ENCODE assay signal across 10 cellular contexts in the genomic region with DNA sequence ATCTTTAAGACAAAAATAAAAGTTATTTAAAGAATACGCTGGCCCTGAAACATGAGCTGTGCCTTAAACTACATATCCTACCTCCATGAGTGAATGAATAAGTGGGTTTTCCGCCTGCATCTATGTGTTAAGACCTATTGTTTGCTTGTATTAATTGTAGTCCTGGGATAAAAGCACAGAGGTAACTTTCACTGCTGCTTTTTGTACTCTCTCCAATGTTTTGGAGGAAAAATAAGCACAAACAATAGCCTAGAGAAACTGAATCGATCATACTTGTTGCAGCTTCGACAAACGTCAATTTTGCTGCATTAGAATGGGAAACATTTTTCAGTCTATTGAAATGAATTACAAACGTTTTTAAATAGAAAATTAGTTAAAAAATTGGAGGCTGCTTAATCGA. TPM values are rescaled to one million over a fixed set of nuclear protein-coding genes. Genes with fewer than 3 reads are reported as not detected.
DNase-seq lines count a peak whose midpoint lies in the region; ATAC-seq lines count a peak whose summit lies in the region.
"Had no signal": no experiment of that assay in that cellular context is flagged by ENCODE, and none has a peak within 500 bp of the region (broad histone marks: within the 10 kb centered on the region; RNA-seq: fewer than 3 reads in every experiment).

No MANE protein-coding gene starts in this region.

- H3K27ac Mint-ChIP-seq in activated CD4-positive, alpha-beta T cell treated with anti-CD3 and anti-CD28 coated beads for 36 hours: no peak overlapping the region

- H3K9me3 ChIP-seq in MG63: no peaks in the 10 kb centered on the region
- H3K9me3 ChIP-seq in neuron (ENCODE audit: low read length): no peaks in the 10 kb centered on the region

- POLR2A ChIA-PET in activated CD4-positive, alpha-beta T cell treated with anti-CD3 and anti-CD28 coated beads for 36 hours (lab: Charles Lee): interaction anchor here (0.8 to 2.2 kb wide), 3 partner anchors 11 to 43 kb away, joined by 3 to 13 read pairs (median 6); no protein-coding TSS in a partner anchor

- peak overlapping the region; percentile 81 for H3K4me3 ChIP-seq in MG63
- peak overlapping the region; percentile 70 for H3K4me3 ChIP-seq in neuron (ENCODE audit: low read length)

- CTCF ChIA-PET in activated CD4-positive, alpha-beta T cell treated with anti-CD3 and anti-CD28 coated beads for 36 hours (lab: Charles Lee): interaction anchor here (0.7 to 1.2 kb wide), 3 partner anchors 10 to 989 kb away, joined by 3 read pairs; no protein-coding TSS in a partner anchor

- peak overlapping the region; percentile 94 for H2AFZ ChIP-seq in neuron (ENCODE audit: low read depth, low read length)

- H3K4me3 Mint-ChIP-seq in activated CD4-positive, alpha-beta T cell treated with anti-CD3 and anti-CD28 coated beads for 36 hours: peak overlapping the region; percentile 91

- peaks cover 11% of the 10 kb centered on the region for H3K36me3 Mint-ChIP-seq in activated CD4-positive, alpha-beta T cell treated with anti-CD3 and anti-CD28 coated beads for 36 hours (ENCODE audit: low read depth)

- H3K36me3 ChIP-seq in MG63 (no peaks in the 10 kb centered on the region), neuron (ENCODE audit: insufficient read depth, low read length) (no peaks in the 10 kb centered on the region)

- DNase-seq in activated CD4-positive, alpha-beta T cell treated with anti-CD3 and anti-CD28 coated beads for 36 hours: no peak
- no peak for DNase-seq in activated CD4-positive, alpha-beta T cell treated with anti-CD3 and anti-CD28 coated beads, Interleukin-2, amount 50 U/mL, for 4 hours
- DNase-seq in MG63 (no peak), dermis blood vessel endothelial cell (peak; percentile 4), HuH-7.5 (ENCODE audit: low spot score) (no peak), dedifferentiated amniotic fluid mesenchymal stem cell (ENCODE audit: extremely low spot score) (no peak)
- DNase-seq: HCEC 1CT, NCI-H774 had no signal

- H3K27me3 Mint-ChIP-seq in activated CD4-positive, alpha-beta T cell treated with anti-CD3 and anti-CD28 coated beads for 36 hours: peaks cover 12% of the 10 kb centered on the region

- peaks cover 26% of the 10 kb centered on the region for H3K4me1 Mint-ChIP-seq in activated CD4-positive, alpha-beta T cell treated with anti-CD3 and anti-CD28 coated beads for 36 hours

- H3K4me1 ChIP-seq in neuron (ENCODE audit: insufficient read depth, low read length): peaks cover 29% of the 10 kb centered on the region

- no peaks in the 10 kb centered on the region for H3K9me3 Mint-ChIP-seq in activated CD4-positive, alpha-beta T cell treated with anti-CD3 and anti-CD28 coated beads for 36 hours (ENCODE audit: low read depth)

- no peak for ATAC-seq in activated CD4-positive, alpha-beta T cell treated with anti-CD3 and anti-CD28 coated beads for 36 hours
- ATAC-seq in GM19463 (IDR thresholded peaks at IDR 0.05; ENCODE audit: unreplicated experiment): no peak

- intact Hi-C loops in activated CD4-positive, alpha-beta T cell treated with anti-CD3 and anti-CD28 coated beads for 36 hours (cut with DNase I, micrococcal nuclease): loop anchor here in 1 of 2 experiments (2.0 to 5.0 kb wide), 2 partner anchors 409 to 765 kb away; a partner anchor contains a TSS

- no peaks in the 10 kb centered on the region for H3K27me3 ChIP-seq in MG63
- no peaks in the 10 kb centered on the region for H3K27me3 ChIP-seq in neuron (ENCODE audit: insufficient read depth, low read length)

RNA-seq across cellular contexts. Expression of a gene that starts 1.3 kb away (rescaled TPM):
- total RNA-seq in activated CD4-positive, alpha-beta T cell treated with anti-CD3 and anti-CD28 coated beads for 36 hours: 100 to 1,000 TPM; 114 to 158 TPM
- 129 and 147 TPM in 2 replicates for total RNA-seq in MG63 (2014; rRNA removed; shearing (Covaris generic); ENCODE audit: low replicate concordance)
- total RNA-seq in dermis blood vessel endothelial cell: 1,367 and 1,954 TPM in 2 replicates
